In the genomic region with DNA sequence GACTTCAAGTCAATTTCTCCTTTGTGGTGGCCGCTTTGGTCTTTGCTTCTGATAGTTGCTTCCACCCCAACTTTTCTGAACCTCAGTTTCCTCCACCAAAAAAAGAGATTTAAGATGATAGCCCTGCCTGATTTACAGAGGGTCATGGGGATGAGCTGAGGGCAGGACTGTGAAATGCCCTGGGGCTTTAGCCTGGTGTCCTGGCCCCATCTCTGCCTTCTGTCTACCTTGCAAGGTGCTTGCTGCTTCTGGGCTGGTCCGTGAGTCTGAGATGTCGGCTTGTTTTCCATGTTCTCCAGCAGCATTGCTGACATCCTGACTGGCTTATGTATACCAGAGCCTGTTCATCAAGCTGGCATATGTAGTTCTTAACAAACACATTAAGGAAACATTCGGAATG, we compare ENCODE assay signal across 7 cellular contexts.
"Had no signal": no experiment of that assay in that cellular context is flagged by ENCODE, and none has a peak within 500 bp of the region (broad histone marks: within the 10 kb centered on the region; RNA-seq: fewer than 3 reads in every experiment).

No MANE protein-coding gene starts in this region.

- H3K36me3 ChIP-seq: HAP-1 had no signal

- DNase-seq: GOT3, H7, HFFc6, IMR-90, KG1 had no signal

- H3K4me3 ChIP-seq: HAP-1, K562 had no signal

- H3K9me3 ChIP-seq: HAP-1 had no signal

- H3K4me1 ChIP-seq: HAP-1 had no signal
